Comparison of ENCODE assay signal across 8 cellular contexts in the genomic region with DNA sequence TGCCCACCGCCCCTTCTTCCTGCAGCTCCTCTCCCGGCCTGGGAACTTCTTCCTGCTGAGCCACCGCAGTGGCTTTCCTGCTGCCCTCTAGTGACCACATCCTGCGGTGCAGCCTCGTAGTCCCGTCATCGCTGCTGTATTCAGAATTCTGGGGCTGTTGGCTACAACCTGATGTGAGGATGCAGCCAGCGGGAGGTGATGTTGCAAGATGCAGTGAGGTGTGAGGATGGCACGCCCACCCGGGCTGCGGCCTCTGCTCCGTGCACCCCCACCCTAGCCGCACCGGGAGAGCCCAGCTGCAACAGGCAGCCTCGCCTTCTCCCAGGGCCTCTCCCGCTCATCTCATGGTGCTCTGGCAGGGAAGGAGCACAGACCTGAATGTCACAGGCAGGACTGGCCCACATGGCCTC. TPM values are rescaled to one million over a fixed set of nuclear protein-coding genes. Genes with fewer than 3 reads are reported as not detected.
A peak's percentile ranks its signal among the peaks of the same experiment; 100 is the strongest.
DNase-seq lines count a peak whose midpoint lies in the region; ATAC-seq and TF ChIP-seq lines count a peak whose summit lies in the region.

No MANE protein-coding gene starts in this region.

- no peaks in the 10 kb centered on the region for H3K36me3 Mint-ChIP-seq in T-helper 2 cell treated with Interferon-gamma antibody and Interleukin-4, amounts not matched to agents 5 μg/mL and 100 μg/mL, for 36 hours (ENCODE audit: low read depth)

- peaks cover 7% of the 10 kb centered on the region for H3K4me1 Mint-ChIP-seq in T-helper 2 cell treated with Interferon-gamma antibody and Interleukin-4, amounts not matched to agents 5 μg/mL and 100 μg/mL, for 36 hours (ENCODE audit: low read depth)

- no peaks in the 10 kb centered on the region for H3K9me2 ChIP-seq in hepatocyte (replicated peaks; ENCODE audit: insufficient read depth)

- H3K4me3 ChIP-seq in astrocyte of the cerebellum (ENCODE audit: low read depth, low read length) (no peak overlapping the region), hepatocyte (no peak overlapping the region), sigmoid colon (no peak overlapping the region)

- no peak for TF ChIP-seq POLR2A in sigmoid colon (IDR thresholded peaks at IDR 0.05)

- ATAC-seq in GM18868 (IDR thresholded peaks at IDR 0.05; ENCODE audit: unreplicated experiment): peak; percentile 75
- ATAC-seq in GM19324 (IDR thresholded peaks at IDR 0.05; ENCODE audit: low FRiP score, unreplicated experiment): no peak

- H3K27me3 ChIP-seq in hepatocyte: peaks cover 8% of the 10 kb centered on the region
- H3K27me3 ChIP-seq in sigmoid colon: peaks cover 16 to 48% (median 37%) of the 10 kb centered on the region in 3 donors

- H3K27ac Mint-ChIP-seq in T-helper 2 cell treated with Interferon-gamma antibody and Interleukin-4, amounts not matched to agents 5 μg/mL and 100 μg/mL, for 36 hours: no peak overlapping the region

- H2AFZ ChIP-seq in hepatocyte: no peak overlapping the region

- H3K79me2 ChIP-seq in hepatocyte: no peaks in the 10 kb centered on the region

- H3K4me3 Mint-ChIP-seq in T-helper 2 cell treated with Interferon-gamma antibody and Interleukin-4, amounts not matched to agents 5 μg/mL and 100 μg/mL, for 36 hours: no peak overlapping the region

- H4K20me1 ChIP-seq in hepatocyte (ENCODE audit: insufficient read depth, poor library complexity, severe bottlenecking): no peaks in the 10 kb centered on the region

- no peaks in the 10 kb centered on the region for H3K9me3 Mint-ChIP-seq in T-helper 2 cell treated with Interferon-gamma antibody and Interleukin-4, amounts not matched to agents 5 μg/mL and 100 μg/mL, for 36 hours

- H3K36me3 ChIP-seq in hepatocyte (replicated peaks; ENCODE audit: insufficient read depth, low read depth) (no peaks in the 10 kb centered on the region), sigmoid colon (no peaks in the 10 kb centered on the region)

- H3K4me2 ChIP-seq in hepatocyte: no peak overlapping the region

- TF ChIP-seq EP300 in sigmoid colon (IDR thresholded peaks at IDR 0.05): no peak

- intact Hi-C loops in sigmoid colon (cut with DNase I): loop anchor here (5.0 kb wide), 1 partner anchor 283 kb away; no protein-coding TSS in a partner anchor

- H3K27me3 Mint-ChIP-seq in T-helper 2 cell treated with Interferon-gamma antibody and Interleukin-4, amounts not matched to agents 5 μg/mL and 100 μg/mL, for 36 hours (ENCODE audit: low read depth): peaks cover 6% of the 10 kb centered on the region

- TF ChIP-seq CTCF in astrocyte of the cerebellum (IDR thresholded peaks at IDR 0.05; ENCODE audit: low read depth, low read length, missing control alignments) (peak; percentile 98), hepatocyte (IDR thresholded peaks at IDR 0.05; ENCODE audit: poor library complexity) (peak; percentile 92), sigmoid colon (IDR thresholded peaks at IDR 0.05) (peak; percentile 49 to 90 (median 77))

- DNase-seq in AG08396 (ENCODE audit: low spot score): peak; percentile 89
- peak; percentile 7 for DNase-seq in NCI-H1417 treated with DMSO at 0.1 percent for 48 hours (lab: John Stamatoyannopoulos, UW)
- peak; percentile 41 for DNase-seq in T-helper 2 cell treated with Interferon-gamma antibody and Interleukin-4, amounts not matched to agents 5 μg/mL and 100 μg/mL, for 36 hours (ENCODE audit: low spot score)
- peak; percentile 41 for DNase-seq in astrocyte of the cerebellum (ENCODE audit: low read depth)
- peak; percentile 89 for DNase-seq in hepatocyte (ENCODE audit: low spot score)
- peak; percentile 84 for DNase-seq in sigmoid colon

- 14% methylated on average over 16 of the region's 16 CpGs for whole genome bisulfite sequencing in hepatocyte (ENCODE audit: low lambda C conversion rate, missing lambda C conversion rate)
- 9 to 11% methylated on average over 16 of the region's 16 CpGs for WGBS in sigmoid colon, 2 donors

- H3K9me3 ChIP-seq in hepatocyte (ENCODE audit: low read depth) (no peaks in the 10 kb centered on the region), sigmoid colon (no peaks in the 10 kb centered on the region)

- H3K4me1 ChIP-seq in hepatocyte (ENCODE audit: insufficient read depth) (peaks cover 9% of the 10 kb centered on the region), sigmoid colon (peaks cover 0 to 36% (median 6%) of the 10 kb centered on the region in 4 donors)

- in situ Hi-C loops in astrocyte of the cerebellum (cut with HindIII; ENCODE audit: low sequenced_read_pairs): no loop called here

- H3K27ac ChIP-seq in hepatocyte (peak overlapping the region; percentile 44), sigmoid colon (no peak overlapping the region)

RNA-seq across cellular contexts. Expression of gene CHST1, which starts 10.1 kb away (rescaled TPM):
- total RNA-seq in hepatocyte (1.3 and 2.9 TPM in 2 replicates), sigmoid colon (1 to 10 TPM in 3 of 4 donors, under 1 TPM in 1; 0.55 to 1.5 (median 1.5) TPM)
- polyA plus RNA-seq in hepatocyte (1.9 and 2.9 TPM in 2 replicates), sigmoid colon (1 to 10 TPM in 1 of 3 donors, under 1 TPM in 2; 0.23 to 1.2 (median 0.60) TPM)

Comparison
In these comparisons a context has a peak if more than half of its experiments do, and no peak if none do; other contexts are left out.
1. DNase-seq: peak in every context shown above with its lines; median percentile 89 in AG08396; 89 in hepatocyte; 84 in sigmoid colon; 41 in T-helper 2 cell treated with Interferon-gamma antibody and Interleukin-4, amounts not matched to agents 5 μg/mL and 100 μg/mL, for 36 hours; 41 in astrocyte of the cerebellum; 7 in NCI-H1417 treated with DMSO at 0.1 percent for 48 hours.